In genomic region chr2:164542584-164543021, GRCh38 we compare ENCODE assay signal across 13 cellular contexts.
DNase-seq lines count a peak whose midpoint lies in the region; ATAC-seq, FAIRE-seq and TF ChIP-seq lines count a peak whose summit lies in the region.
"Had no signal": no experiment of that assay in that cellular context is flagged by ENCODE, and none has a peak within 500 bp of the region (broad histone marks: within the 10 kb centered on the region; RNA-seq: fewer than 3 reads in every experiment).

No MANE protein-coding gene starts in this region.

- H3K4me1 ChIP-seq in esophagus muscularis mucosa (peaks cover 0 to 9% (median 4%) of the 10 kb centered on the region in 4 donors), tibial artery (no peaks in the 10 kb centered on the region)

- H3K4me3 ChIP-seq in fibroblast of villous mesenchyme (ENCODE audit: low read depth, low read length) (no peak overlapping the region), esophagus muscularis mucosa (no peak overlapping the region), tibial artery (no peak overlapping the region)

- H3K27me3 ChIP-seq in esophagus muscularis mucosa (no peaks in the 10 kb centered on the region), tibial artery (no peaks in the 10 kb centered on the region)

- H3K36me3 ChIP-seq in esophagus muscularis mucosa (no peaks in the 10 kb centered on the region), tibial artery (peaks cover 0 to 4% (median 0%) of the 10 kb centered on the region in 3 donors)

- no peak for TF ChIP-seq CTCF in fibroblast of villous mesenchyme (IDR thresholded peaks at IDR 0.05; ENCODE audit: insufficient read depth, low read depth, low read length)
- no peak for TF ChIP-seq CTCF in esophagus muscularis mucosa (IDR thresholded peaks at IDR 0.05)
- TF ChIP-seq CTCF in tibial artery (IDR thresholded peaks at IDR 0.05) = no peak

- in situ Hi-C loops in ACHN (cut with HindIII; ENCODE audit: low pct_ligation_motif_present, low pct_unique_long_range_greater_than_20kb, low sequenced_read_pairs) = no loop called here

- peak; percentile 83 for DNase-seq in ACHN
- peak; percentile 90 for DNase-seq in M059J (ENCODE audit: low read depth)
- DNase-seq in RCC 7860 (ENCODE audit: low spot score) = peak; percentile 81
- peak; percentile 63 for DNase-seq in fibroblast of villous mesenchyme (ENCODE audit: low read depth)
- DNase-seq in NK-92 (lab: John Stamatoyannopoulos, UW; ENCODE audit: unreplicated experiment) = no peak
- DNase-seq in esophagus muscularis mucosa (ENCODE audit: extremely low spot score) = no peak
- DNase-seq in tibial artery = no peak
- DNase-seq: activated gamma-delta T cell; AML-193; mesendoderm; stimulated activated naive CD4-positive, alpha-beta T cell treated with Interleukin-2 at 50 U/mL for 16 hours had no signal

- TF ChIP-seq EP300 in esophagus muscularis mucosa (IDR thresholded peaks at IDR 0.05) = no peak

- intact Hi-C loops in esophagus muscularis mucosa (cut with DNase I) = no loop called here
- intact Hi-C loops in tibial artery (cut with DNase I; ENCODE audit: low total_unique reads) = no loop called here

- WGBS in esophagus muscularis mucosa = 39% methylated on average over 2 of the region's 2 CpGs

- no peak for ATAC-seq in GM19467 (IDR thresholded peaks at IDR 0.05; ENCODE audit: unreplicated experiment)

- H3K27ac ChIP-seq in esophagus muscularis mucosa (replicated peaks in 1 of 4) (no peak overlapping the region), tibial artery (no peak overlapping the region)

- peaks cover 0 to 7% (median 2%) of the 10 kb centered on the region in 4 donors for H3K9me3 ChIP-seq in esophagus muscularis mucosa
- no peaks in the 10 kb centered on the region for H3K9me3 ChIP-seq in tibial artery

- TF ChIP-seq POLR2A in esophagus muscularis mucosa (IDR thresholded peaks at IDR 0.05; ENCODE audit: low read depth) = no peak

- FAIRE-seq in RCC 7860 (lab: Jason Lieb, UNC) = peak; percentile 93
- FAIRE-seq: GM12891 had no signal

Comparison
In these comparisons a context has a peak if more than half of its experiments do, and no peak if none do; other contexts are left out.
1. DNase-seq: peak in ACHN (single experiment), M059J (single experiment), RCC 7860 (single experiment) and fibroblast of villous mesenchyme (single experiment); none in NK-92 (single experiment), esophagus muscularis mucosa (single experiment) and tibial artery (0 of 2).